In genomic region chr14:68564826-68565760, GRCh38 we compare ENCODE assay signal across 10 cellular contexts.
DNase-seq lines count a peak whose midpoint lies in the region; ATAC-seq and TF ChIP-seq lines count a peak whose summit lies in the region.
"Had no signal": no experiment of that assay in that cellular context is flagged by ENCODE, and none has a peak within 500 bp of the region (broad histone marks: within the 10 kb centered on the region; RNA-seq: fewer than 3 reads in every experiment).

No MANE protein-coding gene starts in this region.

- no peaks in the 10 kb centered on the region for H3K27me3 ChIP-seq in breast epithelium
- H3K27me3 ChIP-seq in lung (ENCODE audit: control insufficient read depth, insufficient read depth) = no peaks in the 10 kb centered on the region
- H3K27me3 ChIP-seq in transverse colon = no peaks in the 10 kb centered on the region
- no peaks in the 10 kb centered on the region for H3K27me3 ChIP-seq in H9 (ENCODE audit: insufficient read depth, low read length)

- H3K56ac ChIP-seq in H9 (ENCODE audit: insufficient read length, low read depth, low read length) = no peak overlapping the region

- H2AK5ac ChIP-seq in H9 (ENCODE audit: insufficient read length, low read length) = no peak overlapping the region

- no peaks in the 10 kb centered on the region; a peak in 1 of 5 replicates for H3K9me3 Mint-ChIP-seq in H9

- no peak overlapping the region for H2BK20ac ChIP-seq in H9 (ENCODE audit: low read depth, low read length, poor library complexity, severe bottlenecking)

- no peak overlapping the region for H3T11ph ChIP-seq in H9 (ENCODE audit: low read length)

- no peak overlapping the region for H4K91ac ChIP-seq in H9 (ENCODE audit: insufficient read length, low read depth, low read length)

- H3K4me3 Mint-ChIP-seq in H9 = no peak overlapping the region

- WGBS in lung, 2 donors = 56 to 78% methylated on average over 8 of the region's 8 CpGs
- 77 to 80% methylated on average over 4 to 8 of the region's 8 CpGs for WGBS in transverse colon (ENCODE audit: low coverage in 1 of 2), 2 donors
- no CpG with 5 or more reads among the region's 8 CpGs for WGBS in H9 (ENCODE audit: extremely low coverage, insufficient read length, low lambda C conversion rate)

- peak overlapping the region; percentile 90 for H3K27ac ChIP-seq in breast epithelium
- peak overlapping the region; percentile 13 to 70 for H3K27ac ChIP-seq in lung (ENCODE audit: low read depth in 1 of 2, low read length in 1 of 2)
- H3K27ac ChIP-seq in transverse colon = peak overlapping the region; percentile 45 to 70 (median 60)
- H3K27ac ChIP-seq in H9 (ENCODE audit: insufficient read length, low read depth, low read length) = no peak overlapping the region

- no peak overlapping the region for H2BK15ac ChIP-seq in H9 (ENCODE audit: low read depth, low read length)

- DNase-seq in activated naive CD4-positive, alpha-beta T cell treated with Interleukin-2 at 50 U/mL for 16 hours = peak; percentile 3
- DNase-seq in activated naive CD4-positive, alpha-beta T cell (lab: John Stamatoyannopoulos, UW) = no peak
- DNase-seq in breast epithelium (ENCODE audit: low spot score in 2 of 2) (peak in 1 of 2 donors; percentile 48), lung (ENCODE audit: low spot score) (no peak), transverse colon (no peak), nucleus accumbens (lab: John Stamatoyannopoulos, UW) (no peak), H9 (no peak)
- DNase-seq: AML-193, NCI-H510A treated with DMSO at 0.1 percent for 48 hours had no signal

- H3K4me1 Mint-ChIP-seq in H9 = peaks cover 38 to 43% of the 10 kb centered on the region in 2 experiments

- H3K18ac ChIP-seq in H9 (ENCODE audit: insufficient read length, low read depth, low read length) = no peak overlapping the region

- TF ChIP-seq POLR2A in breast epithelium (IDR thresholded peaks at IDR 0.05) = no peak
- TF ChIP-seq POLR2A in transverse colon (IDR thresholded peaks at IDR 0.05) = no peak

- no peak overlapping the region for H3K23ac ChIP-seq in H9 (ENCODE audit: insufficient read length, low read depth, low read length)

- ATAC-seq in lung (ENCODE audit: insufficient read depth, low FRiP score) (no peak), GM21367 (IDR thresholded peaks at IDR 0.05; ENCODE audit: unreplicated experiment) (no peak)

- H3K14ac ChIP-seq in H9 (ENCODE audit: insufficient read depth, low read length) = no peak overlapping the region

- no peak overlapping the region for H4K5ac ChIP-seq in H9 (ENCODE audit: insufficient read length, low read depth, low read length)

- intact Hi-C loops in breast epithelium (cut with DNase I; ENCODE audit: low total_unique reads) = loop anchor here (10.0 kb wide), 1 partner anchor 230 kb away; the partner anchor contains the start of gene ZFP36L1
- intact Hi-C loops in transverse colon (cut with DNase I; ENCODE audit: low total_unique reads) = no loop called here

- H3K4me1 ChIP-seq in breast epithelium (peaks cover 5 to 37% of the 10 kb centered on the region in 2 donors), lung (ENCODE audit: control insufficient read depth in 2 of 2, insufficient read depth in 2 of 2, low read length in 2 of 2) (peaks cover 2 to 41% of the 10 kb centered on the region in 2 donors), transverse colon (peaks cover 3 to 46% (median 8%) of the 10 kb centered on the region in 4 donors), H9 (ENCODE audit: insufficient read depth, low read length) (peaks cover 2% of the 10 kb centered on the region; the same call in 1 of the 2 replicates)

- H3K9ac ChIP-seq in H9 (ENCODE audit: extremely low read depth, insufficient read length, low read length) = no peak overlapping the region

- no peaks in the 10 kb centered on the region for H3K23me2 ChIP-seq in H9 (ENCODE audit: insufficient read length, low read depth, low read length, poor library complexity, severe bottlenecking)

- in situ Hi-C loops in transverse colon (cut with MboI; ENCODE audit: low pct_ligation_motif_present in 1 of 4, low pct_unique_long_range_greater_than_20kb in 1 of 4, low sequenced_read_pairs in 3 of 4) = no loop called here

- H3K27me3 Mint-ChIP-seq in H9 (ENCODE audit: low read depth) = no peaks in the 10 kb centered on the region; the same call in none of the 2 replicates

- peaks cover 0 to 2% (median 0%) of the 10 kb centered on the region in 3 experiments; a peak in 1 of 7 replicates for H3K36me3 Mint-ChIP-seq in H9 (ENCODE audit: insufficient read depth in 1 of 3, low read depth in 3 of 3)

- no peak overlapping the region for H2AFZ ChIP-seq in H9 (ENCODE audit: low read length)

- H3K36me3 ChIP-seq in breast epithelium (no peaks in the 10 kb centered on the region), lung (ENCODE audit: control insufficient read depth in 2 of 2, insufficient read depth in 2 of 2, low read length in 2 of 2) (no peaks in the 10 kb centered on the region), transverse colon (no peaks in the 10 kb centered on the region)

- peak overlapping the region in 1 of 3 experiments; percentile 45; a peak in 1 of 7 replicates for H3K27ac Mint-ChIP-seq in H9

- no peak overlapping the region for H3K4me2 ChIP-seq in H9 (ENCODE audit: insufficient read depth, insufficient read length, low read length)

- no peak overlapping the region for H4K8ac ChIP-seq in H9 (replicated peaks; ENCODE audit: insufficient read length, low read depth, low read length)

- no peak overlapping the region for H2BK12ac ChIP-seq in H9 (ENCODE audit: insufficient read length, low read depth, low read length)

- H2BK120ac ChIP-seq in H9 (ENCODE audit: low read depth, low read length, poor library complexity, severe bottlenecking) = no peak overlapping the region

- no peak for TF ChIP-seq EP300 in transverse colon (IDR thresholded peaks at IDR 0.05; ENCODE audit: low read depth)

- H3K79me2 ChIP-seq in H9 (ENCODE audit: insufficient read depth, low read length) = no peaks in the 10 kb centered on the region

- no peaks in the 10 kb centered on the region for H4K20me1 ChIP-seq in H9 (ENCODE audit: control insufficient read depth, insufficient read depth, insufficient read length)

- TF ChIP-seq CTCF in breast epithelium (IDR thresholded peaks at IDR 0.05) = no peak
- TF ChIP-seq CTCF in lung (IDR thresholded peaks at IDR 0.05; ENCODE audit: control extremely low read depth, extremely low read depth) = no peak
- TF ChIP-seq CTCF in transverse colon (IDR thresholded peaks at IDR 0.05) = no peak
- TF ChIP-seq CTCF in H9 (conservative IDR thresholded peaks at IDR 0.05) = no peak

- H3K9me3 ChIP-seq in breast epithelium (no peaks in the 10 kb centered on the region), lung (ENCODE audit: control insufficient read depth in 2 of 2, insufficient read depth in 1 of 2, low read length in 1 of 2) (no peaks in the 10 kb centered on the region), transverse colon (no peaks in the 10 kb centered on the region), H9 (ENCODE audit: control insufficient read depth, low read depth, low read length) (no peaks in the 10 kb centered on the region)

- no peak overlapping the region for H2BK5ac ChIP-seq in H9 (ENCODE audit: insufficient read length, low read length)

- no peak overlapping the region for H3K4ac ChIP-seq in H9 (ENCODE audit: low read depth, low read length)

- H3K4me3 ChIP-seq in breast epithelium (peak overlapping the region in 2 of 3 donors; percentile 39 to 54), lung (no peak overlapping the region), transverse colon (no peak overlapping the region)

- H3K79me1 ChIP-seq in H9 (ENCODE audit: insufficient read depth, low read depth, low read length, poor library complexity, severe bottlenecking) = no peaks in the 10 kb centered on the region

Comparison
In these comparisons a context has a peak if more than half of its experiments do, and no peak if none do; other contexts are left out.
1. H3K4me3 ChIP-seq: peak in breast epithelium (2 of 3); none in lung (single experiment) and transverse colon (0 of 4).